ENCODE assay signal across 21 cellular contexts in the genomic region with DNA sequence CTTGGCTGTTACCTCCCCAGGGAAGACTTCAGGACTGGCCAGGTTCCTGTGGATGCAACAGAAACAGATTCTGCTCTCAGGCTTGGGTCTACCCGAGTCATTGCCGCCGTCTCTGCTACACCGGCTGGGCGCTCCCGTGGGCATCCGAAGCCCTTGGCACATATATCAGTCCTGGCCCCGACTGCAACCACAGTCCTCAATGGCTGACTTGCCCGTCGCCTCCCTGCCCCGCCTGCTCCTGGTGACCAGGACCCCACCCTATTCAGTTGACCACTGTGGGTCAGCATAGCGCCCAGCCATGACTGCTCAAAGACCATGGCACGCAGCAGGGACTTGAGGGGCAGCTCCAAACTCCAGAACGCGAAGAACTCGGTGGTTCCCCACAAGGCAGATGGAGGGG. TPM values are rescaled to one million over a fixed set of nuclear protein-coding genes. Genes with fewer than 3 reads are reported as not detected.
A peak's percentile ranks its signal among the peaks of the same experiment; 100 is the strongest.
DNase-seq lines count a peak whose midpoint lies in the region; FAIRE-seq and TF ChIP-seq lines count a peak whose summit lies in the region.
"Had no signal": no experiment of that assay in that cellular context is flagged by ENCODE, and none has a peak within 500 bp of the region (broad histone marks: within the 10 kb centered on the region; RNA-seq: fewer than 3 reads in every experiment).

No MANE protein-coding gene starts in this region.

- FAIRE-seq in H1 (lab: Jason Lieb, UNC), result no peak
- FAIRE-seq: D721Med, GM12878, GM19239 had no signal

- H2BK15ac ChIP-seq in H1 (ENCODE audit: low read length) (no peak overlapping the region), neuronal stem cell (ENCODE audit: low read length) (no peak overlapping the region)

- H2AK5ac ChIP-seq in H1 (ENCODE audit: low read depth, low read length) (no peak overlapping the region), neuronal stem cell (ENCODE audit: low read depth, low read length) (no peak overlapping the region)

- H3K14ac ChIP-seq in H1 (ENCODE audit: insufficient read length) (no peak overlapping the region), neuronal stem cell (ENCODE audit: low read length) (peak overlapping the region; percentile 73)

- CTCF ChIA-PET in H1 (lab: Charles Lee; ENCODE audit: partially characterized antibody), result interaction anchor here (1.2 to 9.6 kb wide), 7 partner anchors 9 to 170 kb away, joined by 3 to 57 read pairs (median 4); no protein-coding TSS in a partner anchor

- TF ChIP-seq CTCF in H1 (IDR thresholded peaks at IDR 0.05; ENCODE audit: control extremely low read depth in 1 of 3, insufficient read depth in 1 of 3, low read depth in 1 of 3, low read length in 3 of 3), result no peak

- H4K8ac ChIP-seq in H1 (ENCODE audit: extremely low read depth, insufficient read depth, low read length) (peak overlapping the region; percentile 8; the same call in 1 of the 2 replicates), neuronal stem cell (ENCODE audit: low read depth, low read length) (peak overlapping the region; percentile 7)

- peaks cover 0 to 6% (median under 1%) of the 10 kb centered on the region in 11 experiments; a peak in 4 of 22 replicates for H3K9me3 ChIP-seq in BLaER1 treated with 17β-estradiol and CSF1 and Interleukin-3, amounts not matched to agents 10 nM and 100 nM (replicated peaks in 1 of 11)
- H3K9me3 ChIP-seq in H1 (ENCODE audit: insufficient read depth in 2 of 2, low read depth in 1 of 2, low read length in 1 of 2) (no peaks in the 10 kb centered on the region), neuronal stem cell (replicated peaks in 1 of 2; ENCODE audit: control insufficient read depth in 2 of 2, insufficient read depth in 1 of 2, low read depth in 1 of 2, low read length in 2 of 2) (peaks cover 0 to 4% of the 10 kb centered on the region in 2 donors)

- no peaks in the 10 kb centered on the region for H3K36me3 ChIP-seq in BLaER1 treated with 17β-estradiol and CSF1 and Interleukin-3, amounts not matched to agents 10 nM and 100 nM
- H3K36me3 ChIP-seq in H1 (ENCODE audit: control insufficient read depth in 2 of 4, insufficient read depth in 4 of 4, low read length in 3 of 4), result no peaks in the 10 kb centered on the region
- H3K36me3 ChIP-seq in neuronal stem cell (replicated peaks in 1 of 2; ENCODE audit: control insufficient read depth in 2 of 2, insufficient read depth in 2 of 2, low read length in 2 of 2), result no peaks in the 10 kb centered on the region

- H2BK12ac ChIP-seq in H1 (ENCODE audit: low read depth, low read length) (no peak overlapping the region), neuronal stem cell (ENCODE audit: low read length) (no peak overlapping the region)

- POLR2A ChIA-PET in H1 (lab: Charles Lee; ENCODE audit: partially characterized antibody), result no interaction called here

- no peaks in the 10 kb centered on the region for H3K79me2 ChIP-seq in H1 (ENCODE audit: control insufficient read depth in 1 of 2, insufficient read depth in 2 of 2, low read length in 2 of 2)

- H2BK5ac ChIP-seq in H1 (ENCODE audit: low read depth, low read length) (no peak overlapping the region), neuronal stem cell (ENCODE audit: low read length) (peak overlapping the region; percentile 62)

- H3K18ac ChIP-seq in H1 (ENCODE audit: extremely low read depth, low read length) (no peak overlapping the region), neuronal stem cell (ENCODE audit: low read length) (no peak overlapping the region)

- no peak overlapping the region for H2BK120ac ChIP-seq in H1 (replicated peaks; ENCODE audit: low read depth, low read length)
- H2BK120ac ChIP-seq in neuronal stem cell (ENCODE audit: low read depth, low read length), result no peak overlapping the region

- H3K4ac ChIP-seq in H1 (replicated peaks; ENCODE audit: insufficient read length, low read depth, low read length), result no peak overlapping the region
- no peak overlapping the region for H3K4ac ChIP-seq in neuronal stem cell (ENCODE audit: low read length)

- peak overlapping the region in 7 of 11 experiments; percentile 11 to 40 (median 31); a peak in 10 of 22 replicates for H3K4me2 ChIP-seq in BLaER1 treated with 17β-estradiol and CSF1 and Interleukin-3, amounts not matched to agents 10 nM and 100 nM
- no peak overlapping the region for H3K4me2 ChIP-seq in H1 (ENCODE audit: insufficient read depth in 1 of 2, low read depth in 2 of 2, low read length in 2 of 2)
- no peak overlapping the region for H3K4me2 ChIP-seq in neuronal stem cell (ENCODE audit: insufficient read depth, low read length, poor library complexity, severe bottlenecking)

- no peak for TF ChIP-seq RAD21 in H1 (IDR thresholded peaks at IDR 0.05 in 1 of 2, conservative IDR thresholded peaks at IDR 0.05 in 1 of 2; ENCODE audit: low read depth in 2 of 2, low read length in 2 of 2)

- H4K20me1 ChIP-seq in BLaER1 treated with 17β-estradiol and CSF1 and Interleukin-3, amounts not matched to agents 10 nM and 100 nM, result no peaks in the 10 kb centered on the region
- H4K20me1 ChIP-seq in H1 (replicated peaks in 1 of 2; ENCODE audit: control insufficient read depth in 1 of 2, insufficient read depth in 2 of 2, low read length in 2 of 2), result no peaks in the 10 kb centered on the region

- H3K23me2 ChIP-seq in H1 (ENCODE audit: low read depth, low read length), result no peaks in the 10 kb centered on the region

- H3K23ac ChIP-seq in H1 (ENCODE audit: insufficient read length), result no peak overlapping the region
- no peak overlapping the region for H3K23ac ChIP-seq in neuronal stem cell (ENCODE audit: low read depth, low read length, poor library complexity)

- no peak overlapping the region for H3K9ac ChIP-seq in BLaER1 treated with 17β-estradiol and CSF1 and Interleukin-3, amounts not matched to agents 10 nM and 100 nM
- no peak overlapping the region for H3K9ac ChIP-seq in H1 (replicated peaks in 1 of 4; ENCODE audit: extremely low read depth in 1 of 4, low read depth in 3 of 4, low read length in 3 of 4)
- no peak overlapping the region for H3K9ac ChIP-seq in neuronal stem cell (ENCODE audit: low read depth, low read length, poor library complexity)
- H3K9ac ChIP-seq: GM23248 had no signal

- H3K27me3 ChIP-seq in BLaER1 treated with 17β-estradiol and CSF1 and Interleukin-3, amounts not matched to agents 10 nM and 100 nM, result peaks cover 0 to 9% (median 1%) of the 10 kb centered on the region in 11 experiments; a peak in 5 of 22 replicates
- peaks cover 0 to 9% (median 3%) of the 10 kb centered on the region in 4 experiments; a peak in 3 of 7 replicates for H3K27me3 ChIP-seq in H1 (replicated peaks in 1 of 4; ENCODE audit: control insufficient read depth in 3 of 4, extremely low read depth in 1 of 4, insufficient read depth in 3 of 4, low read length in 3 of 4)
- H3K27me3 ChIP-seq in neuronal stem cell (ENCODE audit: control insufficient read depth in 3 of 3, insufficient read depth in 3 of 3, low read depth in 1 of 3, low read length in 3 of 3), result peaks cover 0 to 62% (median 0%) of the 10 kb centered on the region in 3 experiments

- peaks cover 18 to 76% (median 39%) of the 10 kb centered on the region in 10 experiments for H3K4me1 ChIP-seq in BLaER1 treated with 17β-estradiol and CSF1 and Interleukin-3, amounts not matched to agents 10 nM and 100 nM
- H3K4me1 ChIP-seq in H1 (replicated peaks in 1 of 4; ENCODE audit: control insufficient read depth in 3 of 4, insufficient read depth in 4 of 4, low read length in 3 of 4) (no peaks in the 10 kb centered on the region), neuronal stem cell (ENCODE audit: control insufficient read depth in 2 of 2, insufficient read depth in 1 of 2, low read depth in 1 of 2, low read length in 2 of 2) (no peaks in the 10 kb centered on the region)

- H4K91ac ChIP-seq in H1 (replicated peaks; ENCODE audit: insufficient read length, low read length) (no peak overlapping the region), neuronal stem cell (ENCODE audit: low read depth, low read length, poor library complexity) (no peak overlapping the region)

- 87% methylated on average over 16 of the region's 16 CpGs; no CpG with 5 or more reads in 1 of the 2 experiments for WGBS in H1 (ENCODE audit: extremely low coverage in 1 of 2, insufficient coverage in 1 of 2, insufficient read length in 1 of 2, insufficient replicate concordance in 2 of 2, low coverage in 1 of 2, low lambda C conversion rate in 2 of 2, missing lambda C conversion rate in 1 of 2), 2 experiments
- WGBS in neuronal stem cell (ENCODE audit: extremely low coverage in 2 of 2, insufficient read length in 2 of 2, insufficient replicate concordance in 1 of 2), 2 donors, result no CpG with 5 or more reads among the region's 16 CpGs

- TF ChIP-seq EP300 in H1 (IDR thresholded peaks at IDR 0.05; ENCODE audit: borderline replicate concordance in 1 of 2, low read depth in 2 of 2, low read length in 2 of 2), result no peak

- no peak overlapping the region for H4K5ac ChIP-seq in H1 (ENCODE audit: insufficient read length, low read depth, low read length)

- TF ChIP-seq POLR2A in H1 (IDR thresholded peaks at IDR 0.05; ENCODE audit: control extremely low read depth in 1 of 2, low read depth in 2 of 2, low read length in 2 of 2), result no peak

- H3K27ac ChIP-seq in BLaER1 treated with 17β-estradiol and CSF1 and Interleukin-3, amounts not matched to agents 10 nM and 100 nM, result no peak overlapping the region
- H3K27ac ChIP-seq in H1 (ENCODE audit: low read depth, low read length), result no peak overlapping the region
- H3K27ac ChIP-seq in neuronal stem cell (replicated peaks; ENCODE audit: low read length), result no peak overlapping the region
- H3K27ac ChIP-seq: GM23248 had no signal

- H3K79me1 ChIP-seq in H1 (ENCODE audit: low read depth, low read length) (no peaks in the 10 kb centered on the region), neuronal stem cell (ENCODE audit: low read depth, low read length) (no peaks in the 10 kb centered on the region)

- H3K56ac ChIP-seq in H1 (replicated peaks; ENCODE audit: insufficient read length, low read depth, low read length), result no peak overlapping the region

- H3K4me3 ChIP-seq in BLaER1 treated with 17β-estradiol and CSF1 and Interleukin-3, amounts not matched to agents 10 nM and 100 nM, result no peak overlapping the region
- no peak overlapping the region for H3K4me3 ChIP-seq in H1 (ENCODE audit: extremely low read depth in 1 of 4, insufficient read depth in 2 of 4, low read depth in 3 of 4, low read length in 4 of 4)
- H3K4me3 ChIP-seq in neuronal stem cell (ENCODE audit: low read length in 2 of 2), result no peak overlapping the region
- H3K4me3 ChIP-seq: GM12878, GM23248 had no signal

- H2BK20ac ChIP-seq in H1 (ENCODE audit: low read length), result no peak overlapping the region

- DNase-seq in H1 (ENCODE audit: low read depth in 1 of 2, low spot score in 2 of 2) (no peak), neuronal stem cell (ENCODE audit: low spot score) (no peak), SHP77 (lab: John Stamatoyannopoulos, UW) (no peak), activated gamma-delta T cell treated with Interleukin-2 at 50 U/mL for 16 hours (no peak)
- no peak for DNase-seq in stimulated activated CD4-positive, alpha-beta T cell treated with anti-CD3 and anti-CD28 coated beads, Interleukin-12 subunit alpha, Interleukin-12 subunit beta, amount 100 ng/mL, for 4 hours
- DNase-seq: CD4-positive, alpha-beta T cell; CD8-positive, alpha-beta memory T cell; DMS 273 treated with DMSO at 0.1 percent for 48 hours; DMS79; EL; GDM1; GM23248; H9 had no signal

- H2AFZ ChIP-seq in H1 (ENCODE audit: low read length) (no peak overlapping the region), neuronal stem cell (ENCODE audit: low read length) (no peak overlapping the region)
- H2AFZ ChIP-seq: GM23248 had no signal

RNA-seq across cellular contexts. Expression of gene SLC22A11, which starts 29.4 kb away (rescaled TPM):
- not detected in 2 replicates for total RNA-seq in H1 (2021; fragmentation: NEBNext Ultra II Directional; extraction: Animal tissue kit (Norgen Biotek cat#: 25700))
- polyA plus RNA-seq in H1 (2011; rRNA removed), result 0.05 TPM in 1 of 2 replicates, not detected in the other
- not detected for polyA plus RNA-seq in H1 (2011; cell fraction: cytosol; rRNA removed)
- polyA plus RNA-seq in H1 (2011; cell fraction: nucleus; rRNA removed), result not detected
- polyA plus RNA-seq in H1 (2012, experiment 1 of 2), result not detected in 4 replicates
- polyA plus RNA-seq in H1 (2012, experiment 2 of 2), result not detected
- polyA plus RNA-seq in H1 (2013, experiment 1 of 2), result 0.04 TPM
- polyA plus RNA-seq in H1 (2013, experiment 2 of 2), result not detected
- not detected in 2 replicates for polyA minus RNA-seq in H1 (2011; rRNA and poly(A)+ RNA removed)
- polyA minus RNA-seq in H1 (2011; cell fraction: cytosol; rRNA and poly(A)+ RNA removed), result not detected
- polyA minus RNA-seq in H1 (2011; cell fraction: nucleus; rRNA and poly(A)+ RNA removed), result not detected
- 0.04 TPM for polyA plus RNA-seq in neuronal stem cell (2013, experiment 1 of 2)
- polyA plus RNA-seq in neuronal stem cell (2013, experiment 2 of 2), result not detected
- total RNA-seq: A673; CD4-positive, alpha-beta T cell; CD8-positive, alpha-beta memory T cell; GM12878; GM23248; H4; H9 had no signal
- polyA plus RNA-seq: BJ; CD14-positive monocyte; CD8-positive, alpha-beta memory T cell; GM23248 had no signal

Comparison
In these comparisons a context has a peak if more than half of its experiments do, and no peak if none do; other contexts are left out.
1. H3K4me2 ChIP-seq: peak in BLaER1 treated with 17β-estradiol and CSF1 and Interleukin-3, amounts not matched to agents 10 nM and 100 nM (7 of 11); none in H1 (0 of 2) and neuronal stem cell (single experiment).